In the genomic region with DNA sequence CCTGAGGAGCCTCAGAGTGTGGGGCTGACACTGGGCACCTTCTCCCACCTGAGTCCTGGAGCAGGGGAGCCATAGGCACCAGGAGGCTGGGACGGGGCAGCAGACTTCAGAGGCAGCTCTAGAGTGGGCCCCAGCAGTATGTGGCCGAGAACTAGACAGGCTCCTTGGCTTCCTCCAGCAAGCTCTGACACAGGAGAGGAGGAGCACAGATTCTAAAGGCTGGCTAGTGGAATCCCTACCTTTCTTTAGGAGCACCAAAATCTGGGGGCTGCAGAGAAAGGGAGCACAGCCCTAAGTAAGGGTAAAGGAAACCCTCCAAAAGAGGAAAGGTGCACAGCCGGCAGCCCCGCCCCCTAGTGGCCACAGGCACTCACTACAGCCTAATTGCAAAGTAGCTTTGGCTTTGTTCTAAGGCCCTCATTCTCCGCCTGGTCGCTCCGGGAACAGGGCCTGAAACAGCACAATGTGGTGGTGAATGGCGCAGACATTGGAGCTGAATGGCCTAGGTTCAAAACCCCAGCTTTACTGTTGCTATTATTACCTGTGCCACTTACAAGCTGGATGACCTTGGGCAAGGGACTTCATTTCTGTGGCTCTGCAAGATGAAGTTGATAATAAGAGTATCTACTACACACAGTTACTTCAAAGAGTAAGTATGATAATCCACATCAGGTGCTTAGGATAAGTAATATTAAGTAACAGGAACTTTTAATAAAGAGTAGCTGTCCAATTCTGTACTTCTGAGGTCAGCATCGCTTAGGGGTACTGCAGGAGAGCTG, we compare ENCODE assay signal across 8 cellular contexts. TPM values are rescaled to one million over a fixed set of nuclear protein-coding genes. Genes with fewer than 3 reads are reported as not detected.
DNase-seq lines count a peak whose midpoint lies in the region; ATAC-seq and TF ChIP-seq lines count a peak whose summit lies in the region.

No MANE protein-coding gene starts in this region.

- TF ChIP-seq CTCF in SK-N-SH (IDR thresholded peaks at IDR 0.05) (peak; percentile 96), glutamatergic neuron (IDR thresholded peaks at IDR 0.05; ENCODE audit: partially characterized antibody, unreplicated experiment) (peak; percentile 99), type B pancreatic cell (conservative IDR thresholded peaks at IDR 0.05) (peak; percentile 98)

- H3F3A ChIP-seq in SK-N-SH (replicated peaks; ENCODE audit: insufficient read depth) = peaks cover 10% of the 10 kb centered on the region

- TF ChIP-seq RAD21 in SK-N-SH (IDR thresholded peaks at IDR 0.05; ENCODE audit: low read length) = peak; percentile 64

- no peak overlapping the region for H3K23ac ChIP-seq in trophoblast cell (ENCODE audit: low read length)

- H3K18ac ChIP-seq in trophoblast cell (ENCODE audit: low read length) = no peak overlapping the region

- H3K36me3 ChIP-seq in SK-N-SH (replicated peaks in 1 of 2; ENCODE audit: control insufficient read depth in 1 of 2, insufficient read depth in 2 of 2, low read length in 1 of 2) = peaks cover 0 to 9% of the 10 kb centered on the region in 2 experiments
- peaks cover 0 to 3% of the 10 kb centered on the region in 2 experiments for H3K36me3 ChIP-seq in trophoblast cell (ENCODE audit: control insufficient read depth in 1 of 2, insufficient read depth in 2 of 2, low read length in 2 of 2)

- no peak overlapping the region for H4K12ac ChIP-seq in trophoblast cell (ENCODE audit: low read depth, low read length)

- no peak overlapping the region for H3K14ac ChIP-seq in trophoblast cell (ENCODE audit: low read length)

- no peak overlapping the region for H4K8ac ChIP-seq in trophoblast cell (ENCODE audit: low read depth, low read length)

- no peak overlapping the region for H2AK5ac ChIP-seq in trophoblast cell (ENCODE audit: low read length)

- DNase-seq in DMS 273 treated with DMSO at 0.1 percent for 48 hours (lab: John Stamatoyannopoulos, UW) = peak; percentile 38
- peak; percentile 66 to 72 for DNase-seq in Kasumi-1 (lab: John Stamatoyannopoulos, UW)
- DNase-seq in SK-N-SH = peak; percentile 74
- DNase-seq in activated gamma-delta T cell treated with anti-CD3 and anti-CD28 coated beads, Interleukin-2, amount 50 U/mL, for 16 hours (ENCODE audit: low read depth) = peak; percentile 61
- peak; percentile 88 for DNase-seq in glutamatergic neuron
- DNase-seq in trophoblast cell = peak; percentile 57 to 87
- DNase-seq in type B pancreatic cell (ENCODE audit: extremely low spot score, unreplicated experiment) = no peak

- no peak overlapping the region for H3K4ac ChIP-seq in trophoblast cell (ENCODE audit: low read depth, low read length)

- no peaks in the 10 kb centered on the region for H3K79me1 ChIP-seq in trophoblast cell (ENCODE audit: low read length)

- H3K9me3 Mint-ChIP-seq in glutamatergic neuron (ENCODE audit: unreplicated experiment) (peaks cover 3% of the 10 kb centered on the region), type B pancreatic cell (no peaks in the 10 kb centered on the region)

- H3K4me1 Mint-ChIP-seq in glutamatergic neuron (ENCODE audit: low read depth, unreplicated experiment) (peaks cover 10% of the 10 kb centered on the region), type B pancreatic cell (ENCODE audit: unreplicated experiment) (peaks cover 30% of the 10 kb centered on the region)

- H2BK120ac ChIP-seq in trophoblast cell (ENCODE audit: insufficient read depth, low read length, poor library complexity) = no peak overlapping the region

- no peaks in the 10 kb centered on the region for H3K27me3 ChIP-seq in SK-N-SH (ENCODE audit: insufficient read depth)
- H3K27me3 ChIP-seq in trophoblast cell (ENCODE audit: insufficient read depth, low read length) = no peaks in the 10 kb centered on the region

- CTCF ChIA-PET in SK-N-SH (lab: Yijun Ruan, JAX) = interaction anchor here (0.5 to 4.4 kb wide), 75 partner anchors 8 to 973 kb away, joined by 3 to 31 read pairs (median 4); a partner anchor contains a TSS

- peak overlapping the region in 1 of 2 experiments; percentile 10; a peak in 1 of 4 replicates for H3K4me3 ChIP-seq in SK-N-SH (ENCODE audit: low read depth in 2 of 2, low read length in 1 of 2)
- H3K4me3 ChIP-seq in trophoblast cell (ENCODE audit: low read depth, low read length) = no peak overlapping the region

- H4K20me1 ChIP-seq in SK-N-SH (ENCODE audit: insufficient read depth) = peaks cover 15% of the 10 kb centered on the region

- ATAC-seq in GM19035 (IDR thresholded peaks at IDR 0.05; ENCODE audit: unreplicated experiment) = no peak

- H2BK12ac ChIP-seq in trophoblast cell (ENCODE audit: low read length) = no peak overlapping the region

- no peak for TF ChIP-seq EP300 in SK-N-SH (IDR thresholded peaks at IDR 0.05; ENCODE audit: borderline replicate concordance in 1 of 2, low read depth in 1 of 2, low read length in 1 of 2)

- H2BK5ac ChIP-seq in trophoblast cell (ENCODE audit: low read depth, low read length, poor library complexity) = no peak overlapping the region

- H3K4me1 ChIP-seq in SK-N-SH (ENCODE audit: control insufficient read depth in 1 of 2, insufficient read depth in 2 of 2, low read depth in 1 of 2, low read length in 1 of 2) (peaks cover 14 to 46% of the 10 kb centered on the region in 2 experiments; a peak in 3 of 4 replicates), trophoblast cell (ENCODE audit: control insufficient read depth in 1 of 2, insufficient read depth in 2 of 2, low read length in 2 of 2) (peaks cover 13 to 23% of the 10 kb centered on the region in 2 experiments)

- no peak overlapping the region for H4K91ac ChIP-seq in trophoblast cell (ENCODE audit: low read depth, low read length)

- peaks cover 5% of the 10 kb centered on the region for H3K27me3 Mint-ChIP-seq in glutamatergic neuron (ENCODE audit: unreplicated experiment)
- H3K27me3 Mint-ChIP-seq in type B pancreatic cell = no peaks in the 10 kb centered on the region

- H3K9ac ChIP-seq in SK-N-SH (no peak overlapping the region), trophoblast cell (ENCODE audit: low read length) (no peak overlapping the region)

- WGBS in SK-N-SH (ENCODE audit: low lambda C conversion rate) = 62% methylated on average over 8 of the region's 9 CpGs
- no CpG with 5 or more reads among the region's 9 CpGs for WGBS in trophoblast cell (ENCODE audit: extremely low coverage, insufficient coverage, insufficient read length)

- no peaks in the 10 kb centered on the region for H3K9me3 ChIP-seq in SK-N-SH
- H3K9me3 ChIP-seq in trophoblast cell (ENCODE audit: insufficient read depth, low read depth, low read length) = no peaks in the 10 kb centered on the region

- H3K27ac Mint-ChIP-seq in glutamatergic neuron (ENCODE audit: unreplicated experiment) = peak overlapping the region; percentile 36
- H3K27ac Mint-ChIP-seq in type B pancreatic cell = peak overlapping the region; percentile 16

- H2AFZ ChIP-seq in SK-N-SH (ENCODE audit: low read depth) = no peak overlapping the region
- H2AFZ ChIP-seq in trophoblast cell (ENCODE audit: insufficient read depth, low read length, poor library complexity) = no peak overlapping the region

- no peak overlapping the region for H3K4me2 ChIP-seq in SK-N-SH
- H3K4me2 ChIP-seq in trophoblast cell (ENCODE audit: low read length) = no peak overlapping the region

- H3K79me2 ChIP-seq in SK-N-SH (ENCODE audit: insufficient read depth) (no peaks in the 10 kb centered on the region), trophoblast cell (ENCODE audit: control insufficient read depth, insufficient read depth, low read length, poor library complexity) (no peaks in the 10 kb centered on the region)

- no peaks in the 10 kb centered on the region for H3K9me2 ChIP-seq in SK-N-SH

- no peaks in the 10 kb centered on the region for H3K36me3 Mint-ChIP-seq in glutamatergic neuron (ENCODE audit: unreplicated experiment)
- peaks cover 3% of the 10 kb centered on the region for H3K36me3 Mint-ChIP-seq in type B pancreatic cell

- H3K4me3 Mint-ChIP-seq in glutamatergic neuron (ENCODE audit: unreplicated experiment) (no peak overlapping the region), type B pancreatic cell (peak overlapping the region; percentile 42)

- H3K27ac ChIP-seq in SK-N-SH (ENCODE audit: low read depth in 2 of 2, low read length in 1 of 2) = peak overlapping the region in 1 of 2 experiments; percentile 19; a peak in 2 of 4 replicates
- H3K27ac ChIP-seq in trophoblast cell (ENCODE audit: low read depth, low read length) = no peak overlapping the region

- POLR2A ChIA-PET in SK-N-SH (lab: Yijun Ruan, JAX) = no interaction called here

TF ChIP-seq in SK-N-SH, 30 proteins besides CTCF, POLR2A, EP300 and RAD21:
- no peak for TF ChIP-seq TAF1 (IDR thresholded peaks at IDR 0.05; ENCODE audit: borderline replicate concordance, low read depth, low read length)
- peak; percentile 73 for TF ChIP-seq SMC3 (IDR thresholded peaks at IDR 0.05; ENCODE audit: low read depth, low read length)

RNA-seq across cellular contexts. Expression of a gene that starts 8.8 kb away (rescaled TPM):
- not detected in 2 replicates for polyA plus RNA-seq in SK-N-SH (2012; rRNA removed)
- polyA plus RNA-seq in SK-N-SH (2012; cell fraction: cytosol; rRNA removed) = not detected in 2 replicates
- polyA plus RNA-seq in SK-N-SH (2012; cell fraction: nucleus; rRNA removed) = not detected in 2 replicates
- total RNA-seq in glutamatergic neuron (ENCODE audit: unreplicated experiment) (not detected), type B pancreatic cell (ENCODE audit: low replicate concordance) (2.9 and 7.4 TPM in 2 replicates)
- 0.82 and 1.6 TPM in 2 replicates for polyA plus RNA-seq in trophoblast cell (2013)

RNA-seq across cellular contexts. Expression of a gene that starts 20.1 kb away (rescaled TPM):
- not detected in 2 replicates for polyA plus RNA-seq in SK-N-SH (2012; rRNA removed)
- polyA plus RNA-seq in SK-N-SH (2012; cell fraction: cytosol; rRNA removed) = not detected in 2 replicates
- polyA plus RNA-seq in SK-N-SH (2012; cell fraction: nucleus; rRNA removed) = not detected in 2 replicates
- not detected for total RNA-seq in glutamatergic neuron (ENCODE audit: unreplicated experiment)
- polyA plus RNA-seq in trophoblast cell (2013) = not detected in 2 replicates
- total RNA-seq in type B pancreatic cell (ENCODE audit: low replicate concordance) = 0.69 and 0.92 TPM in 2 replicates
